19 cellular contexts compared by ENCODE assay signal in the genomic region with DNA sequence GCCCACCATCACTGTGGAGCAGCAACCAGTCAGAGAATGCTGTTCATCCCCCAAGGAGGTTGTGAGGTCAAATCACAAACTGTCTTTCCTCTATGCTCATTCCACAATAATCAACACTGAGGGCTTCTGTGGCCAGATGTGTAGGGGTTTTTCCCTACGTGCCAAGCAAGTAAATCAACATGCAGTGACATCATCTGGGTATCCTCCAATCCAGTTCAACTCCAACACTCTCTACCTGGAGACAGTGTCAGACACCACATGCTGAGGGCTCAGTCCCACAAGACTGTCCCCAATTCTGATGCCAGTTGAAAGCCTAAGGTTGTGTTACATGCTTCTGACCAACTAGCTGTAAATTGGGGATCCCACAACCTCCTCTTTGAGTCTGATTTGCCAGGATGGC. TPM values are rescaled to one million over a fixed set of nuclear protein-coding genes. Genes with fewer than 3 reads are reported as not detected.
DNase-seq lines count a peak whose midpoint lies in the region; ATAC-seq and TF ChIP-seq lines count a peak whose summit lies in the region.
"Had no signal": no experiment of that assay in that cellular context is flagged by ENCODE, and none has a peak within 500 bp of the region (broad histone marks: within the 10 kb centered on the region; RNA-seq: fewer than 3 reads in every experiment).

No MANE protein-coding gene starts in this region.

- peaks cover 30% of the 10 kb centered on the region for H3K4me1 ChIP-seq in GM23338 (ENCODE audit: insufficient read depth)

- peak overlapping the region; percentile 56; the same call in 1 of the 2 replicates for H2AFZ ChIP-seq in GM23338

- no peak for TF ChIP-seq CTCF in GM23338 (conservative IDR thresholded peaks at IDR 0.05; ENCODE audit: low read depth in 2 of 2)
- TF ChIP-seq CTCF in epithelial cell of esophagus (IDR thresholded peaks at IDR 0.05; ENCODE audit: insufficient read depth, low read depth, low read length, missing control alignments): no peak
- TF ChIP-seq CTCF in dorsolateral prefrontal cortex (IDR thresholded peaks at IDR 0.05 in 54 of 56, conservative IDR thresholded peaks at IDR 0.05 in 2 of 56; ENCODE audit: low read depth in 1 of 56, partially characterized antibody in 56 of 56): no peak

- no peaks in the 10 kb centered on the region for H3K79me2 ChIP-seq in GM23338 (replicated peaks; ENCODE audit: insufficient read depth)

- no peaks in the 10 kb centered on the region for H4K20me1 ChIP-seq in GM23338 (replicated peaks; ENCODE audit: insufficient read depth)

- H3K27ac Mint-ChIP-seq in GM23338: no peak overlapping the region
- H3K27ac Mint-ChIP-seq in activated naive CD8-positive, alpha-beta T cell treated with anti-CD3 and anti-CD28 coated beads for 36 hours: no peak overlapping the region

- peaks cover under 1% of the 10 kb centered on the region; the same call in 1 of the 3 replicates for H3K9me3 Mint-ChIP-seq in GM23338
- H3K9me3 Mint-ChIP-seq in activated naive CD8-positive, alpha-beta T cell treated with anti-CD3 and anti-CD28 coated beads for 36 hours: no peaks in the 10 kb centered on the region

- H3K4me1 Mint-ChIP-seq in GM23338: peaks cover 27% of the 10 kb centered on the region
- H3K4me1 Mint-ChIP-seq in activated naive CD8-positive, alpha-beta T cell treated with anti-CD3 and anti-CD28 coated beads for 36 hours: no peaks in the 10 kb centered on the region

- no peaks in the 10 kb centered on the region; the same call in 1 of the 2 replicates for H3K36me3 ChIP-seq in GM23338 (ENCODE audit: insufficient read depth)

- no peak for DNase-seq in GM23338 (ENCODE audit: low spot score)
- no peak for DNase-seq in activated naive CD8-positive, alpha-beta T cell treated with anti-CD3 and anti-CD28 coated beads for 36 hours
- DNase-seq in epithelial cell of esophagus (ENCODE audit: low read depth): peak; percentile 50
- peak; percentile 24 for DNase-seq in mesenteric fat pad (ENCODE audit: low spot score)
- no peak for DNase-seq in dorsolateral prefrontal cortex
- DNase-seq in superior temporal gyrus (ENCODE audit: extremely low spot score): no peak
- DNase-seq: ACHN, AML-193, GF-D8, MV-4-11, NCI-H1694 treated with DMSO at 0.1 percent for 48 hours, NCI-H748 treated with DMSO at 0.1 percent for 48 hours, SHP77 treated with DMSO at 0.1 percent for 48 hours, SK-N-SH had no signal

- no peak overlapping the region for H3K4me2 ChIP-seq in GM23338
- H3K4me2 ChIP-seq: KMS-11, SK-N-SH had no signal

- intact Hi-C loops in dorsolateral prefrontal cortex (cut with DNase I): no loop called here

- H3K27ac ChIP-seq in GM23338 (ENCODE audit: low read depth): no peak overlapping the region
- H3K27ac ChIP-seq in dorsolateral prefrontal cortex: no peak overlapping the region
- H3K27ac ChIP-seq: C4-2B, KMS-11 had no signal

- H3K27me3 Mint-ChIP-seq in GM23338 (ENCODE audit: insufficient read depth, low read depth, poor library complexity): peaks cover 4% of the 10 kb centered on the region
- H3K27me3 Mint-ChIP-seq in activated naive CD8-positive, alpha-beta T cell treated with anti-CD3 and anti-CD28 coated beads for 36 hours: no peaks in the 10 kb centered on the region

- H3K9me2 ChIP-seq in GM23338 (ENCODE audit: insufficient read depth): no peaks in the 10 kb centered on the region
- H3K9me2 ChIP-seq: SK-N-SH had no signal

- ATAC-seq in GM23338 (no peak), HG03095 (IDR thresholded peaks at IDR 0.05; ENCODE audit: unreplicated experiment) (no peak)

- peaks cover under 1% of the 10 kb centered on the region; the same call in 1 of the 3 replicates for H3K36me3 Mint-ChIP-seq in GM23338 (ENCODE audit: low read depth)
- no peaks in the 10 kb centered on the region for H3K36me3 Mint-ChIP-seq in activated naive CD8-positive, alpha-beta T cell treated with anti-CD3 and anti-CD28 coated beads for 36 hours

- H3K4me3 ChIP-seq in GM23338: no peak overlapping the region
- no peak overlapping the region for H3K4me3 ChIP-seq in epithelial cell of esophagus (ENCODE audit: low read length)
- no peak overlapping the region for H3K4me3 ChIP-seq in dorsolateral prefrontal cortex

- H3K27me3 ChIP-seq in GM23338 (ENCODE audit: insufficient read depth): no peaks in the 10 kb centered on the region
- no peaks in the 10 kb centered on the region for H3K27me3 ChIP-seq in dorsolateral prefrontal cortex

- no peaks in the 10 kb centered on the region for H3F3A ChIP-seq in GM23338 (replicated peaks; ENCODE audit: low read depth)

- no peak overlapping the region for H3K4me3 Mint-ChIP-seq in GM23338
- peak overlapping the region; percentile 1 for H3K4me3 Mint-ChIP-seq in activated naive CD8-positive, alpha-beta T cell treated with anti-CD3 and anti-CD28 coated beads for 36 hours

TF ChIP-seq in GM23338, 12 proteins besides CTCF, POLR2A, EP300 and RAD21 (continues in another document):
- no peak for TF ChIP-seq ZNF114 (CRISPR knock-in tag; IDR thresholded peaks at IDR 0.05)
- TF ChIP-seq NANOG (IDR thresholded peaks at IDR 0.05; ENCODE audit: borderline replicate concordance): no peak
- TF ChIP-seq, protein P1, sequence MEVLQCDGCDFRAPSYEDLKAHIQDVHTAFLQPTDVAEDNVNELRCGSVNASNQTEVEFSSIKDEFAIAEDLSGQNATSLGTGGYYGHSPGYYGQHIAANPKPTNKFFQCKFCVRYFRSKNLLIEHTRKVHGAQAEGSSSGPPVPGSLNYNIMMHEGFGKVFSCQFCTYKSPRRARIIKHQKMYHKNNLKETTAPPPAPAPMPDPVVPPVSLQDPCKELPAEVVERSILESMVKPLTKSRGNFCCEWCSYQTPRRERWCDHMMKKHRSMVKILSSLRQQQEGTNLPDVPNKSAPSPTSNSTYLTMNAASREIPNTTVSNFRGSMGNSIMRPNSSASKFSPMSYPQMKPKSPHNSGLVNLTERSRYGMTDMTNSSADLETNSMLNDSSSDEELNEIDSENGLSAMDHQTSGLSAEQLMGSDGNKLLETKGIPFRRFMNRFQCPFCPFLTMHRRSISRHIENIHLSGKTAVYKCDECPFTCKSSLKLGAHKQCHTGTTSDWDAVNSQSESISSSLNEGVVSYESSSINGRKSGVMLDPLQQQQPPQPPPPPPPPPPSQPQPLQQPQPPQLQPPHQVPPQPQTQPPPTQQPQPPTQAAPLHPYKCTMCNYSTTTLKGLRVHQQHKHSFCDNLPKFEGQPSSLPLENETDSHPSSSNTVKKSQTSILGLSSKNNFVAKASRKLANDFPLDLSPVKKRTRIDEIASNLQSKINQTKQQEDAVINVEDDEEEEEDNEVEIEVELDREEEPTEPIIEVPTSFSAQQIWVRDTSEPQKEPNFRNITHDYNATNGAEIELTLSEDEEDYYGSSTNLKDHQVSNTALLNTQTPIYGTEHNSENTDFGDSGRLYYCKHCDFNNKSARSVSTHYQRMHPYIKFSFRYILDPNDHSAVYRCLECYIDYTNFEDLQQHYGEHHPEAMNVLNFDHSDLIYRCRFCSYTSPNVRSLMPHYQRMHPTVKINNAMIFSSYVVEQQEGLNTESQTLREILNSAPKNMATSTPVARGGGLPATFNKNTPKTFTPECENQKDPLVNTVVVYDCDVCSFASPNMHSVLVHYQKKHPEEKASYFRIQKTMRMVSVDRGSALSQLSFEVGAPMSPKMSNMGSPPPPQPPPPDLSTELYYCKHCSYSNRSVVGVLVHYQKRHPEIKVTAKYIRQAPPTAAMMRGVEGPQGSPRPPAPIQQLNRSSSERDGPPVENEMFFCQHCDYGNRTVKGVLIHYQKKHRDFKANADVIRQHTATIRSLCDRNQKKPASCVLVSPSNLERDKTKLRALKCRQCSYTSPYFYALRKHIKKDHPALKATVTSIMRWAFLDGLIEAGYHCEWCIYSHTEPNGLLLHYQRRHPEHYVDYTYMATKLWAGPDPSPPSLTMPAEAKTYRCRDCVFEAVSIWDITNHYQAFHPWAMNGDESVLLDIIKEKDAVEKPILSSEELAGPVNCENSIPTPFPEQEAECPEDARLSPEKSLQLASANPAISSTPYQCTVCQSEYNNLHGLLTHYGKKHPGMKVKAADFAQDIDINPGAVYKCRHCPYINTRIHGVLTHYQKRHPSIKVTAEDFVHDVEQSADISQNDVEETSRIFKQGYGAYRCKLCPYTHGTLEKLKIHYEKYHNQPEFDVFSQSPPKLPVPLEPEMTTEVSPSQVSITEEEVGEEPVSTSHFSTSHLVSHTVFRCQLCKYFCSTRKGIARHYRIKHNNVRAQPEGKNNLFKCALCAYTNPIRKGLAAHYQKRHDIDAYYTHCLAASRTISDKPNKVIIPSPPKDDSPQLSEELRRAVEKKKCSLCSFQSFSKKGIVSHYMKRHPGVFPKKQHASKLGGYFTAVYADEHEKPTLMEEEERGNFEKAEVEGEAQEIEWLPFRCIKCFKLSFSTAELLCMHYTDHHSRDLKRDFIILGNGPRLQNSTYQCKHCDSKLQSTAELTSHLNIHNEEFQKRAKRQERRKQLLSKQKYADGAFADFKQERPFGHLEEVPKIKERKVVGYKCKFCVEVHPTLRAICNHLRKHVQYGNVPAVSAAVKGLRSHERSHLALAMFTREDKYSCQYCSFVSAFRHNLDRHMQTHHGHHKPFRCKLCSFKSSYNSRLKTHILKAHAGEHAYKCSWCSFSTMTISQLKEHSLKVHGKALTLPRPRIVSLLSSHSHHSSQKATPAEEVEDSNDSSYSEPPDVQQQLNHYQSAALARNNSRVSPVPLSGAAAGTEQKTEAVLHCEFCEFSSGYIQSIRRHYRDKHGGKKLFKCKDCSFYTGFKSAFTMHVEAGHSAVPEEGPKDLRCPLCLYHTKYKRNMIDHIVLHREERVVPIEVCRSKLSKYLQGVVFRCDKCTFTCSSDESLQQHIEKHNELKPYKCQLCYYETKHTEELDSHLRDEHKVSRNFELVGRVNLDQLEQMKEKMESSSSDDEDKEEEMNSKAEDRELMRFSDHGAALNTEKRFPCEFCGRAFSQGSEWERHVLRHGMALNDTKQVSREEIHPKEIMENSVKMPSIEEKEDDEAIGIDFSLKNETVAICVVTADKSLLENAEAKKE (CRISPR knock-in tag; IDR thresholded peaks at IDR 0.05): no peak
- no peak for TF ChIP-seq POLR2AphosphoS5 (IDR thresholded peaks at IDR 0.05; ENCODE audit: low read depth)
- no peak for TF ChIP-seq EZH2 (IDR thresholded peaks at IDR 0.05; ENCODE audit: low read depth, unreplicated experiment)
- no peak for TF ChIP-seq JUNB (IDR thresholded peaks at IDR 0.05; ENCODE audit: unreplicated experiment)

RNA-seq across cellular contexts. Expression of a gene that starts 57.3 kb away (rescaled TPM):
- total RNA-seq in GM23338 (2014; rRNA removed; shearing (Covaris generic)): 1.8 TPM in 1 of 2 replicates, not detected in the other
- 0.23 TPM in 1 of 2 replicates, not detected in the other for polyA plus RNA-seq in GM23338 (2016; fragmentation: Nextera tagmentation; extraction: Ambion mirVana)
- total RNA-seq in activated naive CD8-positive, alpha-beta T cell treated with anti-CD3 and anti-CD28 coated beads for 36 hours: not detected
- total RNA-seq in mesenteric fat pad (not detected), dorsolateral prefrontal cortex (not detected)
- total RNA-seq: NCI-H460, RPMI7951 had no signal
- polyA plus RNA-seq: SK-N-SH had no signal

Comparison
In these comparisons a context has a peak if more than half of its experiments do, and no peak if none do; other contexts are left out.
1. DNase-seq: peak in epithelial cell of esophagus (single experiment) and mesenteric fat pad (single experiment); none in GM23338 (single experiment), activated naive CD8-positive, alpha-beta T cell treated with anti-CD3 and anti-CD28 coated beads for 36 hours (single experiment), dorsolateral prefrontal cortex (0 of 10) and superior temporal gyrus (single experiment).